In the genomic region with DNA sequence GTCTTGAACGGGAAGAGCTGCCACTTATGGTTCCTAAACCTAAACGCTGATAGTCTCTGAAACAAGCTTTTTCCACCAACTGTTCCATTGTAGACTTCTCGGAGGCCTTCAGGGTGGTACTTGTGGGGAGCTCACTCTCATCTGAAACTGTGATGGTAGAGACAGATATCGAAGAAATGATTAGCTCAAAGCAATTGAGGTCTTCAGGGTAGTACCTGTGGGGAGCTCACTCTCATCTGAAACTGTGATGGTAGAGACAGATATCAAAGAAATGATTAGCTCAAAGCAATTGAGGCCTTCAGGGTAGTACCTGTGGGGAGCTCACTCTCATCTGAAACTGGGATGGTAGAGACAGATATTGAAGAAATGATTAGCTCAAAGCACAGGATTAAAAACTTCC, we compare ENCODE assay signal across 12 cellular contexts.
DNase-seq lines count a peak whose midpoint lies in the region; ATAC-seq and TF ChIP-seq lines count a peak whose summit lies in the region.
"Had no signal": no experiment of that assay in that cellular context is flagged by ENCODE, and none has a peak within 500 bp of the region (broad histone marks: within the 10 kb centered on the region; RNA-seq: fewer than 3 reads in every experiment).

No MANE protein-coding gene starts in this region.

- H3K4me1 ChIP-seq in osteoblast (ENCODE audit: insufficient read depth, low read length) (peaks cover 22% of the 10 kb centered on the region), left ventricle myocardium inferior (no peaks in the 10 kb centered on the region)

- H3K9me3 ChIP-seq in osteoblast (ENCODE audit: low read depth, low read length) (no peaks in the 10 kb centered on the region), left ventricle myocardium inferior (replicated peaks) (no peaks in the 10 kb centered on the region)

- no peak overlapping the region for H3K4me3 ChIP-seq in osteoblast (ENCODE audit: insufficient read depth, low read length)
- no peak overlapping the region for H3K4me3 ChIP-seq in left ventricle myocardium inferior
- H3K4me3 ChIP-seq: K562 had no signal

- no peaks in the 10 kb centered on the region for H3K27me3 Mint-ChIP-seq in T-helper 1 cell treated with Interleukin-12 subunit alpha and Interleukin-12 subunit beta and Interleukin-4 antibody, amounts not matched to agents 30 μg/mL and 1 μg/mL, for 36 hours (ENCODE audit: low read depth)
- no peaks in the 10 kb centered on the region for H3K27me3 Mint-ChIP-seq in Calu3 (ENCODE audit: unreplicated experiment)

- peaks cover 3% of the 10 kb centered on the region for H3K36me3 ChIP-seq in osteoblast (ENCODE audit: insufficient read depth, low read length)
- peaks cover 42% of the 10 kb centered on the region for H3K36me3 ChIP-seq in left ventricle myocardium inferior

- H3K36me3 Mint-ChIP-seq in T-helper 1 cell treated with Interleukin-12 subunit alpha and Interleukin-12 subunit beta and Interleukin-4 antibody, amounts not matched to agents 30 μg/mL and 1 μg/mL, for 36 hours (ENCODE audit: low read depth) = peaks cover 19% of the 10 kb centered on the region
- peaks cover 6% of the 10 kb centered on the region for H3K36me3 Mint-ChIP-seq in Calu3 (ENCODE audit: insufficient read depth, unreplicated experiment)

- H3K79me2 ChIP-seq in osteoblast (ENCODE audit: insufficient read depth, low read length) = no peaks in the 10 kb centered on the region

- H3K4me1 Mint-ChIP-seq in T-helper 1 cell treated with Interleukin-12 subunit alpha and Interleukin-12 subunit beta and Interleukin-4 antibody, amounts not matched to agents 30 μg/mL and 1 μg/mL, for 36 hours (ENCODE audit: low read depth) = peaks cover 38% of the 10 kb centered on the region
- H3K4me1 Mint-ChIP-seq in Calu3 (ENCODE audit: low read depth, unreplicated experiment) = no peaks in the 10 kb centered on the region

- no peaks in the 10 kb centered on the region for H4K20me1 ChIP-seq in osteoblast (ENCODE audit: insufficient read depth, low read length)

- peak overlapping the region; percentile 52 for H3K27ac Mint-ChIP-seq in T-helper 1 cell treated with Interleukin-12 subunit alpha and Interleukin-12 subunit beta and Interleukin-4 antibody, amounts not matched to agents 30 μg/mL and 1 μg/mL, for 36 hours
- no peak overlapping the region for H3K27ac Mint-ChIP-seq in Calu3 (ENCODE audit: unreplicated experiment)
- H3K27ac Mint-ChIP-seq: activated T-helper 2 cell treated with anti-CD3 and anti-CD28 coated beads, Interferon-gamma antibody, Interleukin-2, Interleukin-4, amounts not matched to agents 10 μg/mL and 5 μg/mL and 100 μg/mL, durations not matched to agents 14 hours and 24 hours and 36 hours had no signal

- H3K27me3 ChIP-seq in osteoblast (ENCODE audit: insufficient read depth, low read length) = no peaks in the 10 kb centered on the region
- H3K27me3 ChIP-seq in left ventricle myocardium inferior (ENCODE audit: low read depth) = no peaks in the 10 kb centered on the region

- peak overlapping the region; percentile 31 for H3K4me3 Mint-ChIP-seq in T-helper 1 cell treated with Interleukin-12 subunit alpha and Interleukin-12 subunit beta and Interleukin-4 antibody, amounts not matched to agents 30 μg/mL and 1 μg/mL, for 36 hours
- H3K4me3 Mint-ChIP-seq in Calu3 (ENCODE audit: low read depth, unreplicated experiment) = no peak overlapping the region

- BruUV-seq in Calu3 (replicated peaks; lab: Mats Ljungman, UMichigan) = no TSS peak

- intact Hi-C loops in Calu3 (cut with micrococcal nuclease; ENCODE audit: unreplicated experiment) = no loop called here
- intact Hi-C loops in left ventricle myocardium inferior (cut with micrococcal nuclease) = no loop called here

- H3K9me3 Mint-ChIP-seq in T-helper 1 cell treated with Interleukin-12 subunit alpha and Interleukin-12 subunit beta and Interleukin-4 antibody, amounts not matched to agents 30 μg/mL and 1 μg/mL, for 36 hours = peaks cover 7% of the 10 kb centered on the region
- no peaks in the 10 kb centered on the region for H3K9me3 Mint-ChIP-seq in Calu3 (ENCODE audit: low read depth, unreplicated experiment)
- H3K9me3 Mint-ChIP-seq: activated T-helper 2 cell treated with anti-CD3 and anti-CD28 coated beads, Interferon-gamma antibody, Interleukin-2, Interleukin-4, amounts not matched to agents 10 μg/mL and 5 μg/mL and 100 μg/mL, durations not matched to agents 14 hours and 24 hours and 36 hours had no signal

- CTCF ChIA-PET in Calu3 (lab: Charles Lee) = interaction anchor here (0.6 kb wide), 2 partner anchors 122 to 173 kb away, joined by 4 read pairs; no protein-coding TSS in a partner anchor

- H3K4me2 ChIP-seq in osteoblast (ENCODE audit: insufficient read depth, low read length) = no peak overlapping the region

- TF ChIP-seq CTCF in osteoblast (IDR thresholded peaks at IDR 0.05; ENCODE audit: extremely low read depth, low read depth, low read length) (no peak), Calu3 (IDR thresholded peaks at IDR 0.05; ENCODE audit: unreplicated experiment) (no peak), left ventricle myocardium inferior (IDR thresholded peaks at IDR 0.05; ENCODE audit: borderline replicate concordance) (no peak)

- peak overlapping the region; percentile 57 for H3K27ac ChIP-seq in osteoblast (ENCODE audit: low read depth, low read length)
- no peak overlapping the region for H3K27ac ChIP-seq in left ventricle myocardium inferior (replicated peaks)
- H3K27ac ChIP-seq: 22Rv1 had no signal

- ATAC-seq in activated CD4-positive, CD25-positive, alpha-beta regulatory T cell treated with anti-CD3 and anti-CD28 coated beads, Interleukin-2, amount 50 U/mL, for 24 hours = peak; percentile 63 to 74
- ATAC-seq in HG02938 (IDR thresholded peaks at IDR 0.05; ENCODE audit: unreplicated experiment) = peak; percentile 60
- ATAC-seq: K562 had no signal

- no peak for DNase-seq in activated CD4-positive, CD25-positive, alpha-beta regulatory T cell treated with anti-CD3 and anti-CD28 coated beads, Interleukin-2, amount 50 U/mL, for 72 hours
- no peak for DNase-seq in osteoblast (ENCODE audit: insufficient read length, low spot score, missing footprints)
- no peak for DNase-seq in Calu3
- DNase-seq in left ventricle myocardium inferior = no peak
- no peak for DNase-seq in NCI-H446 treated with DMSO at 0.1 percent for 48 hours (lab: John Stamatoyannopoulos, UW)
- DNase-seq: RPMI8226 had no signal

- H2AFZ ChIP-seq in osteoblast (ENCODE audit: low read length) = no peak overlapping the region
